ENCODE assay signal across 8 cellular contexts in the genomic region with DNA sequence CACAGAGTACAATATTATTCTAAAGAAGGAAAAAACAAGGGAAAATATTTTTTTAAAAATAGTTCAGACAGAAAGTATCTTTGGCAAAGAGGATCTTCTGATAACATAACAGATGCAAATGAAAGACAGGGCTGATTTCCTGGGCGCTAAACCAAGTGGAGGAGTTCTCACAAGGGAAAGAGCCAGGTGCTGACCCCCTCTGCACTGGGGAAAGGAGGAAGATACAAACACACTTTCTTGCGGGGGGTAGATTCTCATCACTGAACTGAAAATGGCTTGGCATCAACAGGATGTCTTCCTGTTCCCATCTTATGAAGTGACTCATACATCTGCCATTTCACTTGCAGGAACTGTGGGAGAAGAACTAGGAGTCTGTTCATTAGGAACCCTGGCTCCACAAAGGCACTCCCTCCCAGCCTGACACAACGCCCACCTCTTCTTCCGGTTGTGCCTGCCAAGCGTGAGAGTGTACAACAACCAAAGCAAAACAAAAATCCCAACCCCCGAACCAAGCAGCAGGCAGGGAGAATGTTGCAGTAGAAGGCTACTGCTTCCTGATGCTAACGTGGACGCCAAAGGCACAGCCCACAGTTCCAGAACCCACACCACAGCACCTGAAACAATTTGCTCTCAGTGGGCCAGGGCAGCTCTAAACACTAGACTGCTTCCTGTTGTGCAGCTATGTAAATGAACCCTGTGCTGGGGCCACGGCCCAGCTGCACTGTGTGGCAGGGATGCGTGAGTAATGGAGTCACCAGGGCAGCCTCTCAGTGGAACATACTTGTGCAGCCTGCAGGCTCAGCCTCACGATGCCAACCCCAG. TPM values are rescaled to one million over a fixed set of nuclear protein-coding genes. Genes with fewer than 3 reads are reported as not detected.
DNase-seq lines count a peak whose midpoint lies in the region; ATAC-seq and TF ChIP-seq lines count a peak whose summit lies in the region.

No MANE protein-coding gene starts in this region.

- no peak for TF ChIP-seq CTCF in glutamatergic neuron (IDR thresholded peaks at IDR 0.05; ENCODE audit: partially characterized antibody, unreplicated experiment)

- peaks cover 1% of the 10 kb centered on the region for H3K27me3 Mint-ChIP-seq in glutamatergic neuron (ENCODE audit: unreplicated experiment)

- ATAC-seq in GM19452 (IDR thresholded peaks at IDR 0.05; ENCODE audit: unreplicated experiment) (peak; percentile 94), HG03469 (IDR thresholded peaks at IDR 0.05; ENCODE audit: unreplicated experiment) (peak; percentile 95)

- H3K4me2 ChIP-seq in skeletal muscle satellite cell (ENCODE audit: low read length): peak overlapping the region; percentile 79

- no peaks in the 10 kb centered on the region for H3K9me3 ChIP-seq in skeletal muscle satellite cell (replicated peaks; ENCODE audit: low read length)

- peak; percentile 89 for DNase-seq in COLO829 (ENCODE audit: low spot score)
- DNase-seq in SHP77 (lab: John Stamatoyannopoulos, UW): peak; percentile 65 to 81
- peak in 53 of 58 donors; percentile 8 to 84 (median 47) for DNase-seq in anterior cingulate cortex (lab: John Stamatoyannopoulos, UW)
- DNase-seq in iPS-NIHi11 (ENCODE audit: low spot score): peak; percentile 26
- no peak for DNase-seq in glutamatergic neuron

- no peaks in the 10 kb centered on the region for H3K27me3 ChIP-seq in skeletal muscle satellite cell (ENCODE audit: control insufficient read depth, insufficient read depth, low read length)

- H3K4me3 Mint-ChIP-seq in glutamatergic neuron (ENCODE audit: unreplicated experiment): no peak overlapping the region

- H3K9ac ChIP-seq in skeletal muscle satellite cell (ENCODE audit: low read depth, low read length): peak overlapping the region; percentile 73

- H3K27ac Mint-ChIP-seq in glutamatergic neuron (ENCODE audit: unreplicated experiment): no peak overlapping the region

- H3K4me1 Mint-ChIP-seq in glutamatergic neuron (ENCODE audit: low read depth, unreplicated experiment): peaks cover 22% of the 10 kb centered on the region

- H3K9me3 Mint-ChIP-seq in glutamatergic neuron (ENCODE audit: unreplicated experiment): no peaks in the 10 kb centered on the region

- H3K4me1 ChIP-seq in skeletal muscle satellite cell (ENCODE audit: control insufficient read depth, insufficient read depth, low read length): peaks cover 65% of the 10 kb centered on the region

- peaks cover 11% of the 10 kb centered on the region for H3K36me3 ChIP-seq in skeletal muscle satellite cell (ENCODE audit: insufficient read depth, low read length)

- H3K36me3 Mint-ChIP-seq in glutamatergic neuron (ENCODE audit: unreplicated experiment): no peaks in the 10 kb centered on the region

- peak overlapping the region; percentile 59 for H3K4me3 ChIP-seq in skeletal muscle satellite cell (ENCODE audit: low read length)

RNA-seq across cellular contexts. Expression of a gene that starts 51.0 kb away (rescaled TPM):
- 22.9 and 30.2 TPM in 2 replicates for total RNA-seq in skeletal muscle satellite cell (2012; rRNA removed)
- 143 TPM for total RNA-seq in glutamatergic neuron (ENCODE audit: unreplicated experiment)
